Comparison of ENCODE assay signal across 1 cellular context in genomic region chr1:169529068-169529642, GRCh38.
TF ChIP-seq lines count a peak whose summit lies in the region.

No MANE protein-coding gene starts in this region.

TF ChIP-seq in SK-N-SH treated with all-trans-retinoic acid at 6 μM for 48 hours, 23 proteins besides CTCF, POLR2A, EP300 and RAD21 (continued from another document):
- TF ChIP-seq TSHZ2 (CRISPR knock-in tag; IDR thresholded peaks at IDR 0.05) (no peak), CREB5 (CRISPR knock-in tag; IDR thresholded peaks at IDR 0.05; ENCODE audit: low read depth) (no peak), ZNF565 (CRISPR knock-in tag; conservative IDR thresholded peaks at IDR 0.05; ENCODE audit: low read depth) (no peak), ZC3H10 (CRISPR knock-in tag; IDR thresholded peaks at IDR 0.05) (no peak), SNAI2 (CRISPR knock-in tag; IDR thresholded peaks at IDR 0.05) (no peak)
TF ChIP-seq in SK-N-SH treated with all-trans-retinoic acid at 6 μM for 48 hours: peak in this region for 0.
